Comparison of ENCODE assay signal across 9 cellular contexts in genomic region chr16:81645303-81645702, GRCh38.
DNase-seq lines count a peak whose midpoint lies in the region; ATAC-seq and TF ChIP-seq lines count a peak whose summit lies in the region.
"Had no signal": no experiment of that assay in that cellular context is flagged by ENCODE, and none has a peak within 500 bp of the region (broad histone marks: within the 10 kb centered on the region; RNA-seq: fewer than 3 reads in every experiment).

No MANE protein-coding gene starts in this region.

- intact Hi-C loops in activated CD4-positive, alpha-beta T cell treated with anti-CD3 and anti-CD28 coated beads for 36 hours (cut with DNase I, micrococcal nuclease) = no loop called here

- no peaks in the 10 kb centered on the region for H3K9me2 ChIP-seq in GM23338 (ENCODE audit: insufficient read depth)

- H3K27ac ChIP-seq in neural progenitor cell (no peak overlapping the region), GM23338 (ENCODE audit: low read depth) (no peak overlapping the region)

- H3K36me3 ChIP-seq in neural progenitor cell (no peaks in the 10 kb centered on the region), GM23338 (ENCODE audit: insufficient read depth) (no peaks in the 10 kb centered on the region)

- H3K27me3 ChIP-seq in neural progenitor cell (no peaks in the 10 kb centered on the region), GM23338 (ENCODE audit: insufficient read depth) (no peaks in the 10 kb centered on the region)

- TF ChIP-seq CTCF in epithelial cell of esophagus (IDR thresholded peaks at IDR 0.05; ENCODE audit: insufficient read depth, low read depth, low read length, missing control alignments) (no peak), neural progenitor cell (IDR thresholded peaks at IDR 0.05) (no peak), GM23338 (conservative IDR thresholded peaks at IDR 0.05; ENCODE audit: low read depth in 2 of 2) (no peak)

- H3K4me1 ChIP-seq in neural progenitor cell (peaks cover 23% of the 10 kb centered on the region), GM23338 (ENCODE audit: insufficient read depth) (no peaks in the 10 kb centered on the region)

- H3K9ac ChIP-seq in neural progenitor cell = no peak overlapping the region

- H3K79me2 ChIP-seq in neural progenitor cell (ENCODE audit: low read depth) (peaks cover 53% of the 10 kb centered on the region), GM23338 (replicated peaks; ENCODE audit: insufficient read depth) (peaks cover 47% of the 10 kb centered on the region)

- H3K4me1 Mint-ChIP-seq in neural progenitor cell = peaks cover 80% of the 10 kb centered on the region
- H3K4me1 Mint-ChIP-seq in activated naive CD8-positive, alpha-beta T cell treated with anti-CD3 and anti-CD28 coated beads, Interleukin-2, amount 50 U/mL, for 24 hours = peaks cover 11% of the 10 kb centered on the region
- peaks cover 15% of the 10 kb centered on the region for H3K4me1 Mint-ChIP-seq in activated CD4-positive, alpha-beta T cell treated with anti-CD3 and anti-CD28 coated beads for 36 hours
- H3K4me1 Mint-ChIP-seq in GM23338 = peaks cover 29% of the 10 kb centered on the region

- H3K36me3 Mint-ChIP-seq in neural progenitor cell = peaks cover 8% of the 10 kb centered on the region
- no peaks in the 10 kb centered on the region for H3K36me3 Mint-ChIP-seq in activated naive CD8-positive, alpha-beta T cell treated with anti-CD3 and anti-CD28 coated beads, Interleukin-2, amount 50 U/mL, for 24 hours (ENCODE audit: low read depth)
- no peaks in the 10 kb centered on the region for H3K36me3 Mint-ChIP-seq in activated CD4-positive, alpha-beta T cell treated with anti-CD3 and anti-CD28 coated beads for 36 hours (ENCODE audit: low read depth)
- H3K36me3 Mint-ChIP-seq in GM23338 (ENCODE audit: low read depth) = no peaks in the 10 kb centered on the region
- H3K36me3 Mint-ChIP-seq: naive B cell had no signal

- H3K27ac Mint-ChIP-seq in neural progenitor cell (peak overlapping the region; percentile 74), GM23338 (no peak overlapping the region)
- no peak overlapping the region for H3K27ac Mint-ChIP-seq in activated naive CD8-positive, alpha-beta T cell treated with anti-CD3 and anti-CD28 coated beads, Interleukin-2, amount 50 U/mL, for 24 hours
- H3K27ac Mint-ChIP-seq in activated CD4-positive, alpha-beta T cell treated with anti-CD3 and anti-CD28 coated beads for 36 hours = no peak overlapping the region
- H3K27ac Mint-ChIP-seq: naive B cell had no signal

- H3K4me3 ChIP-seq in epithelial cell of esophagus (ENCODE audit: low read length) = no peak overlapping the region
- H3K4me3 ChIP-seq in neural progenitor cell = no peak overlapping the region
- H3K4me3 ChIP-seq in GM23338 = no peak overlapping the region

- DNase-seq in DMS153 (lab: John Stamatoyannopoulos, UW) (peak; percentile 85), NCI-H2227 (lab: John Stamatoyannopoulos, UW; ENCODE audit: unreplicated experiment) (peak; percentile 69), epithelial cell of esophagus (ENCODE audit: low read depth) (peak; percentile 95), neural progenitor cell (ENCODE audit: low spot score) (peak; percentile 37), GM23338 (ENCODE audit: low spot score) (no peak)
- no peak for DNase-seq in activated naive CD8-positive, alpha-beta T cell treated with anti-CD3 and anti-CD28 coated beads, Interleukin-2, amount 50 U/mL, for 24 hours
- DNase-seq in activated CD4-positive, alpha-beta T cell treated with anti-CD3 and anti-CD28 coated beads for 36 hours = no peak
- DNase-seq: naive B cell had no signal

- peaks cover 55% of the 10 kb centered on the region for H4K20me1 ChIP-seq in neural progenitor cell (ENCODE audit: low read depth)
- peaks cover 17% of the 10 kb centered on the region for H4K20me1 ChIP-seq in GM23338 (replicated peaks; ENCODE audit: insufficient read depth)

- ATAC-seq in activated naive CD8-positive, alpha-beta T cell treated with anti-CD3 and anti-CD28 coated beads, Interleukin-2, amount 50 U/mL, for 24 hours = no peak
- ATAC-seq in GM21390 (IDR thresholded peaks at IDR 0.05; ENCODE audit: unreplicated experiment) (no peak), GM23338 (no peak)
- ATAC-seq in activated CD4-positive, alpha-beta T cell treated with anti-CD3 and anti-CD28 coated beads for 36 hours = no peak

- no peak overlapping the region for H3K4me3 Mint-ChIP-seq in neural progenitor cell
- H3K4me3 Mint-ChIP-seq in activated naive CD8-positive, alpha-beta T cell treated with anti-CD3 and anti-CD28 coated beads, Interleukin-2, amount 50 U/mL, for 24 hours = no peak overlapping the region
- H3K4me3 Mint-ChIP-seq in activated CD4-positive, alpha-beta T cell treated with anti-CD3 and anti-CD28 coated beads for 36 hours = no peak overlapping the region
- no peak overlapping the region for H3K4me3 Mint-ChIP-seq in GM23338
- H3K4me3 Mint-ChIP-seq: naive B cell had no signal

- CTCF ChIA-PET in activated CD4-positive, alpha-beta T cell treated with anti-CD3 and anti-CD28 coated beads for 36 hours (lab: Charles Lee) = no interaction called here

- H3K9me3 Mint-ChIP-seq in neural progenitor cell (no peaks in the 10 kb centered on the region), GM23338 (no peaks in the 10 kb centered on the region; the same call in 2 of the 3 replicates)
- H3K9me3 Mint-ChIP-seq in activated naive CD8-positive, alpha-beta T cell treated with anti-CD3 and anti-CD28 coated beads, Interleukin-2, amount 50 U/mL, for 24 hours = no peaks in the 10 kb centered on the region
- H3K9me3 Mint-ChIP-seq in activated CD4-positive, alpha-beta T cell treated with anti-CD3 and anti-CD28 coated beads for 36 hours (ENCODE audit: low read depth) = no peaks in the 10 kb centered on the region
- H3K9me3 Mint-ChIP-seq: naive B cell had no signal

- H3F3A ChIP-seq in neural progenitor cell (ENCODE audit: low read depth) = peaks cover 7% of the 10 kb centered on the region
- no peaks in the 10 kb centered on the region for H3F3A ChIP-seq in GM23338 (replicated peaks; ENCODE audit: low read depth)

- POLR2A ChIA-PET in activated CD4-positive, alpha-beta T cell treated with anti-CD3 and anti-CD28 coated beads for 36 hours (lab: Charles Lee) = no interaction called here

- no peaks in the 10 kb centered on the region for H3K9me3 ChIP-seq in neural progenitor cell (ENCODE audit: low read depth)

- H3K4me2 ChIP-seq in neural progenitor cell (no peak overlapping the region), GM23338 (no peak overlapping the region)

- H2AFZ ChIP-seq in neural progenitor cell (replicated peaks) (no peak overlapping the region), GM23338 (no peak overlapping the region)

- H3K27me3 Mint-ChIP-seq in neural progenitor cell (ENCODE audit: insufficient read depth, low read depth) (peaks cover 5% of the 10 kb centered on the region), GM23338 (ENCODE audit: insufficient read depth, low read depth, poor library complexity) (peaks cover 21% of the 10 kb centered on the region)
- H3K27me3 Mint-ChIP-seq in activated naive CD8-positive, alpha-beta T cell treated with anti-CD3 and anti-CD28 coated beads, Interleukin-2, amount 50 U/mL, for 24 hours = no peaks in the 10 kb centered on the region
- no peaks in the 10 kb centered on the region for H3K27me3 Mint-ChIP-seq in activated CD4-positive, alpha-beta T cell treated with anti-CD3 and anti-CD28 coated beads for 36 hours
- H3K27me3 Mint-ChIP-seq: naive B cell had no signal

TF ChIP-seq in GM23338, 12 proteins besides CTCF, POLR2A, EP300 and RAD21 (continues in another document):
- TF ChIP-seq, protein P1, sequence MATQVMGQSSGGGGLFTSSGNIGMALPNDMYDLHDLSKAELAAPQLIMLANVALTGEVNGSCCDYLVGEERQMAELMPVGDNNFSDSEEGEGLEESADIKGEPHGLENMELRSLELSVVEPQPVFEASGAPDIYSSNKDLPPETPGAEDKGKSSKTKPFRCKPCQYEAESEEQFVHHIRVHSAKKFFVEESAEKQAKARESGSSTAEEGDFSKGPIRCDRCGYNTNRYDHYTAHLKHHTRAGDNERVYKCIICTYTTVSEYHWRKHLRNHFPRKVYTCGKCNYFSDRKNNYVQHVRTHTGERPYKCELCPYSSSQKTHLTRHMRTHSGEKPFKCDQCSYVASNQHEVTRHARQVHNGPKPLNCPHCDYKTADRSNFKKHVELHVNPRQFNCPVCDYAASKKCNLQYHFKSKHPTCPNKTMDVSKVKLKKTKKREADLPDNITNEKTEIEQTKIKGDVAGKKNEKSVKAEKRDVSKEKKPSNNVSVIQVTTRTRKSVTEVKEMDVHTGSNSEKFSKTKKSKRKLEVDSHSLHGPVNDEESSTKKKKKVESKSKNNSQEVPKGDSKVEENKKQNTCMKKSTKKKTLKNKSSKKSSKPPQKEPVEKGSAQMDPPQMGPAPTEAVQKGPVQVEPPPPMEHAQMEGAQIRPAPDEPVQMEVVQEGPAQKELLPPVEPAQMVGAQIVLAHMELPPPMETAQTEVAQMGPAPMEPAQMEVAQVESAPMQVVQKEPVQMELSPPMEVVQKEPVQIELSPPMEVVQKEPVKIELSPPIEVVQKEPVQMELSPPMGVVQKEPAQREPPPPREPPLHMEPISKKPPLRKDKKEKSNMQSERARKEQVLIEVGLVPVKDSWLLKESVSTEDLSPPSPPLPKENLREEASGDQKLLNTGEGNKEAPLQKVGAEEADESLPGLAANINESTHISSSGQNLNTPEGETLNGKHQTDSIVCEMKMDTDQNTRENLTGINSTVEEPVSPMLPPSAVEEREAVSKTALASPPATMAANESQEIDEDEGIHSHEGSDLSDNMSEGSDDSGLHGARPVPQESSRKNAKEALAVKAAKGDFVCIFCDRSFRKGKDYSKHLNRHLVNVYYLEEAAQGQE (IDR thresholded peaks at IDR 0.05; ENCODE audit: unreplicated experiment) = no peak
- TF ChIP-seq CREB1 (CRISPR knock-in tag; IDR thresholded peaks at IDR 0.05; ENCODE audit: low read depth) (no peak), POLR2AphosphoS5 (IDR thresholded peaks at IDR 0.05; ENCODE audit: low read depth) (no peak), NANOG (IDR thresholded peaks at IDR 0.05; ENCODE audit: borderline replicate concordance) (no peak), STAT1 (IDR thresholded peaks at IDR 0.05; ENCODE audit: unreplicated experiment) (no peak), ETS1 (IDR thresholded peaks at IDR 0.05) (no peak), EZH2 (IDR thresholded peaks at IDR 0.05; ENCODE audit: low read depth, unreplicated experiment) (no peak), ZNF114 (CRISPR knock-in tag; IDR thresholded peaks at IDR 0.05) (no peak)

Comparison
In these comparisons a context has a peak if more than half of its experiments do, and no peak if none do; other contexts are left out.
1. DNase-seq: peak in DMS153 (single experiment), NCI-H2227 (single experiment), epithelial cell of esophagus (single experiment) and neural progenitor cell (single experiment); none in activated naive CD8-positive, alpha-beta T cell treated with anti-CD3 and anti-CD28 coated beads, Interleukin-2, amount 50 U/mL, for 24 hours (single experiment), activated CD4-positive, alpha-beta T cell treated with anti-CD3 and anti-CD28 coated beads for 36 hours (single experiment) and GM23338 (single experiment).